18 cellular contexts compared by ENCODE assay signal in the genomic region with DNA sequence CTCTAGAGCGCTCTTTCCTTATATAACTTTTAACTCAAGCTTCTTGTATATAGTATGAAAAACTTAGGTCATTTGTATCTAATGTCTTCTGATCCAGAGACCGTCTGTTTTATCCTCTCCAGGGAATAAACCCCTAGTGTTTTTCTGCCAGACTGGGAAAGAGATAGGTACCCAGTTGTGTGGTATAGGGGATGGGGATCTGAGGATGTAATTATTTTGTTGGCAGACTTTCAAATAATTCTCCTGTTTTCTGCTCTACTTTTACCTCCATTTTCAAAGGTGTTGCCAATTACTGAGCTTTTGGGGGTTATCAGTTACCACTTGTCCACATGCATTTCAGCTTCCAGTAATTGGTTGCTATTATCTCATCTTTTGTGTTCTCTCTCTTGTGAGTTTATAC. TPM values are rescaled to one million over a fixed set of nuclear protein-coding genes. Genes with fewer than 3 reads are reported as not detected.
A peak's percentile ranks its signal among the peaks of the same experiment; 100 is the strongest.
DNase-seq lines count a peak whose midpoint lies in the region; ATAC-seq and TF ChIP-seq lines count a peak whose summit lies in the region.
"Had no signal": no experiment of that assay in that cellular context is flagged by ENCODE, and none has a peak within 500 bp of the region (broad histone marks: within the 10 kb centered on the region; RNA-seq: fewer than 3 reads in every experiment).

No MANE protein-coding gene starts in this region.

- H3K4me3 ChIP-seq in osteoblast (ENCODE audit: insufficient read depth, low read length), result no peak overlapping the region
- no peak overlapping the region for H3K4me3 ChIP-seq in naive thymus-derived CD4-positive, alpha-beta T cell (ENCODE audit: low read length)
- H3K4me3 ChIP-seq: BLaER1, MG63, PC-9, SJCRH30 had no signal

- CTCF ChIA-PET in naive thymus-derived CD4-positive, alpha-beta T cell (lab: Charles Lee), result no interaction called here

- no peaks in the 10 kb centered on the region for H3K36me3 ChIP-seq in osteoblast (ENCODE audit: insufficient read depth, low read length)
- no peaks in the 10 kb centered on the region for H3K36me3 ChIP-seq in naive thymus-derived CD4-positive, alpha-beta T cell (ENCODE audit: control insufficient read depth in 2 of 3, insufficient read depth in 3 of 3, low read length in 3 of 3)
- H3K36me3 ChIP-seq: BLaER1, MG63, SJCRH30 had no signal

- no peak for TF ChIP-seq CTCF in osteoblast (IDR thresholded peaks at IDR 0.05; ENCODE audit: extremely low read depth, low read depth, low read length)

- H3K79me2 ChIP-seq in osteoblast (ENCODE audit: insufficient read depth, low read length), result no peaks in the 10 kb centered on the region

- H3K27ac ChIP-seq in osteoblast (ENCODE audit: low read depth, low read length), result no peak overlapping the region
- H3K27ac ChIP-seq in naive thymus-derived CD4-positive, alpha-beta T cell (ENCODE audit: low read depth, low read length), result no peak overlapping the region
- H3K27ac ChIP-seq: BLaER1, PC-9, SJCRH30 had no signal

- H3K4me1 Mint-ChIP-seq in naive thymus-derived CD4-positive, alpha-beta T cell, result no peaks in the 10 kb centered on the region
- H3K4me1 Mint-ChIP-seq: CD8-positive, alpha-beta memory T cell had no signal

- DNase-seq in NCI-H524 (lab: John Stamatoyannopoulos, UW) (peak; percentile 74 to 75), NCI-H524 treated with DMSO at 0.1 percent for 48 hours (lab: John Stamatoyannopoulos, UW) (no peak), NCI-H146 (lab: John Stamatoyannopoulos, UW) (peak; percentile 67), NCI-H2171 treated with DMSO at 0.1 percent for 48 hours (lab: John Stamatoyannopoulos, UW) (peak; percentile 93), osteoblast (ENCODE audit: insufficient read length, low spot score, missing footprints) (peak; percentile 6), glomerular visceral epithelial cell (ENCODE audit: extremely low spot score) (no peak)
- no peak for DNase-seq in naive thymus-derived CD4-positive, alpha-beta T cell
- DNase-seq: CD8-positive, alpha-beta memory T cell; DMS153; IMR-90; Karpas-422; MG63; NCI-H345; NCI-H774; PC-9; SJCRH30 had no signal

- no peaks in the 10 kb centered on the region for H4K20me1 ChIP-seq in osteoblast (ENCODE audit: insufficient read depth, low read length)
- H4K20me1 ChIP-seq: BLaER1 had no signal

- no peaks in the 10 kb centered on the region for H3K27me3 Mint-ChIP-seq in naive thymus-derived CD4-positive, alpha-beta T cell
- H3K27me3 Mint-ChIP-seq: CD8-positive, alpha-beta memory T cell had no signal

- no peak overlapping the region for H3K4me2 ChIP-seq in osteoblast (ENCODE audit: insufficient read depth, low read length)
- H3K4me2 ChIP-seq: BLaER1, PC-9 had no signal

- H2AFZ ChIP-seq in osteoblast (ENCODE audit: low read length), result no peak overlapping the region
- H2AFZ ChIP-seq: PC-9 had no signal

- peaks cover 0 to 4% (median 4%) of the 10 kb centered on the region in 5 donors for H3K36me3 Mint-ChIP-seq in naive thymus-derived CD4-positive, alpha-beta T cell

- POLR2A ChIA-PET in naive thymus-derived CD4-positive, alpha-beta T cell (lab: Charles Lee), result no interaction called here

- no peak overlapping the region for H3K27ac Mint-ChIP-seq in naive thymus-derived CD4-positive, alpha-beta T cell
- H3K27ac Mint-ChIP-seq: CD8-positive, alpha-beta memory T cell had no signal

- H3K27me3 ChIP-seq in osteoblast (ENCODE audit: insufficient read depth, low read length), result no peaks in the 10 kb centered on the region
- no peaks in the 10 kb centered on the region for H3K27me3 ChIP-seq in naive thymus-derived CD4-positive, alpha-beta T cell (ENCODE audit: control insufficient read depth in 2 of 2, insufficient read depth in 2 of 2, low read length in 2 of 2)
- H3K27me3 ChIP-seq: BLaER1, MG63, SJCRH30 had no signal

- no peak overlapping the region for H3K4me3 Mint-ChIP-seq in naive thymus-derived CD4-positive, alpha-beta T cell
- H3K4me3 Mint-ChIP-seq: CD8-positive, alpha-beta memory T cell had no signal

- ATAC-seq in naive thymus-derived CD4-positive, alpha-beta T cell, result no peak
- ATAC-seq in GM18519 (IDR thresholded peaks at IDR 0.05; ENCODE audit: low FRiP score, unreplicated experiment), result no peak

- intact Hi-C loops in naive thymus-derived CD4-positive, alpha-beta T cell (cut with micrococcal nuclease), result no loop called here

- H3K9me3 ChIP-seq in osteoblast (ENCODE audit: low read depth, low read length), result no peaks in the 10 kb centered on the region
- no peaks in the 10 kb centered on the region for H3K9me3 ChIP-seq in naive thymus-derived CD4-positive, alpha-beta T cell (ENCODE audit: control insufficient read depth in 2 of 3, low read length in 3 of 3)
- H3K9me3 ChIP-seq: BLaER1, MG63, SJCRH30 had no signal

- no peaks in the 10 kb centered on the region for H3K4me1 ChIP-seq in osteoblast (ENCODE audit: insufficient read depth, low read length)
- no peaks in the 10 kb centered on the region for H3K4me1 ChIP-seq in naive thymus-derived CD4-positive, alpha-beta T cell (ENCODE audit: control insufficient read depth in 2 of 2, insufficient read depth in 2 of 2, low read length in 2 of 2)
- H3K4me1 ChIP-seq: BLaER1, SJCRH30 had no signal

- H3K9me3 Mint-ChIP-seq in naive thymus-derived CD4-positive, alpha-beta T cell, result no peaks in the 10 kb centered on the region
- H3K9me3 Mint-ChIP-seq: CD8-positive, alpha-beta memory T cell had no signal

RNA-seq across cellular contexts. Expression of gene CCDC171, which starts 17.9 kb away (rescaled TPM):
- total RNA-seq in osteoblast, result 5.8 and 8.0 TPM in 2 replicates
- total RNA-seq in naive thymus-derived CD4-positive, alpha-beta T cell, result 1 to 10 TPM in 4 of 5 experiments, under 1 TPM in 1; 0.77 to 3.7 (median 2.7) TPM
- under 1 TPM; 0.19 to 0.29 TPM for polyA plus RNA-seq in naive thymus-derived CD4-positive, alpha-beta T cell

RNA-seq across cellular contexts. Expression of gene PSIP1, which starts 60.0 kb away (rescaled TPM):
- 40.1 and 45.2 TPM in 2 replicates for total RNA-seq in osteoblast
- 100 to 1,000 TPM in 4 of 5 experiments, 10 to 100 TPM in 1; 97.8 to 213 (median 120) TPM for total RNA-seq in naive thymus-derived CD4-positive, alpha-beta T cell
- polyA plus RNA-seq in naive thymus-derived CD4-positive, alpha-beta T cell, result 100 to 1,000 TPM; 139 to 155 TPM

Comparison
In these comparisons a context has a peak if more than half of its experiments do, and no peak if none do; other contexts are left out.
1. DNase-seq: peak in NCI-H524 (2 of 2), NCI-H146 (single experiment), NCI-H2171 treated with DMSO at 0.1 percent for 48 hours (single experiment) and osteoblast (single experiment); none in NCI-H524 treated with DMSO at 0.1 percent for 48 hours (single experiment), glomerular visceral epithelial cell (single experiment) and naive thymus-derived CD4-positive, alpha-beta T cell (0 of 9).